Comparison of ENCODE assay signal across 8 cellular contexts in genomic region chr1:214331827-214332423, GRCh38. TPM values are rescaled to one million over a fixed set of nuclear protein-coding genes. Genes with fewer than 3 reads are reported as not detected.
DNase-seq lines count a peak whose midpoint lies in the region; ATAC-seq and TF ChIP-seq lines count a peak whose summit lies in the region.

No MANE protein-coding gene starts in this region.

- peaks cover 23% of the 10 kb centered on the region for H3K4me1 ChIP-seq in foreskin keratinocyte

- no peak overlapping the region for H3K27ac ChIP-seq in foreskin keratinocyte

- ATAC-seq in foreskin keratinocyte = peak; percentile 62
- no peak for ATAC-seq in GM19324 (IDR thresholded peaks at IDR 0.05; ENCODE audit: low FRiP score, unreplicated experiment)

- TF ChIP-seq CTCF in foreskin keratinocyte (conservative IDR thresholded peaks at IDR 0.05) (peak; percentile 85), retinal pigment epithelial cell (conservative IDR thresholded peaks at IDR 0.05; ENCODE audit: low read depth, low read length) (peak; percentile 93)

- H3K4me3 ChIP-seq in retinal pigment epithelial cell (ENCODE audit: low read length) = no peak overlapping the region

- H3K27me3 ChIP-seq in foreskin keratinocyte = no peaks in the 10 kb centered on the region

- DNase-seq in NCI-H146 (lab: John Stamatoyannopoulos, UW) (peak; percentile 18), NCI-H146 treated with DMSO at 0.1 percent for 48 hours (lab: John Stamatoyannopoulos, UW; ENCODE audit: unreplicated experiment) (no peak), HCEC 1CT (peak; percentile 40), NOMO-1 treated with DMSO at 0.1 percent for 48 hours (lab: John Stamatoyannopoulos, UW; ENCODE audit: unreplicated experiment) (peak; percentile 34), foreskin keratinocyte (peak; percentile 84 to 89), retinal pigment epithelial cell (ENCODE audit: low read depth) (no peak)
- DNase-seq in activated T-cell treated with anti-CD3 and anti-CD28 coated beads, Interleukin-2, amount 50 U/mL, for 1 hour = peak; percentile 52

RNA-seq across cellular contexts. Expression of gene SMYD2, which starts 51.0 kb away (rescaled TPM):
- total RNA-seq in foreskin keratinocyte = 56.1 and 65.7 TPM in 2 replicates
- 43.5 and 45.6 TPM in 2 replicates for polyA plus RNA-seq in foreskin keratinocyte

Comparison
In these comparisons a context has a peak if more than half of its experiments do, and no peak if none do; other contexts are left out.
1. DNase-seq: peak in NCI-H146 (single experiment), HCEC 1CT (single experiment), NOMO-1 treated with DMSO at 0.1 percent for 48 hours (single experiment), activated T-cell treated with anti-CD3 and anti-CD28 coated beads, Interleukin-2, amount 50 U/mL, for 1 hour (single experiment) and foreskin keratinocyte (2 of 2); none in NCI-H146 treated with DMSO at 0.1 percent for 48 hours (single experiment) and retinal pigment epithelial cell (single experiment).